ENCODE assay signal across 21 cellular contexts in the genomic region with DNA sequence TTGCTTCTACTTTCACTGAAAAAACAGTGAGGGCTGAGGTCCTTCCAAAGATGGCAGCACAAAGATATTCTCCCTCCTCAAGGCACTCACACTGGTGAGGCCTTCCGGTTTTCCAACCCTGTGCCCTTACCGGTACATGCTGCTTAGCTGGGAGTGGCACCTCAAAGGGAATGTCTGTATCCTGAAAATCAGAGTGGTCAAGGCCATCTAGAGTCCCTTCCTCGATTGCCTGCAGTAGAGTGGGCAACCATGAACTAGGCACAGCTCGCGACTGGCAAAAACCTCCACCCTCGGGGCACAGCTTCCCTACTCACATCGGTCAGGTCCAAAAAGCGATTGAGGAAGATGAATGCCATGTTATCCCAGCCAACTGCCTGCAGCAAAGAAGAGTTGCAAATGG. TPM values are rescaled to one million over a fixed set of nuclear protein-coding genes. Genes with fewer than 3 reads are reported as not detected.
DNase-seq lines count a peak whose midpoint lies in the region; FAIRE-seq and TF ChIP-seq lines count a peak whose summit lies in the region.
"Had no signal": no experiment of that assay in that cellular context is flagged by ENCODE, and none has a peak within 500 bp of the region (broad histone marks: within the 10 kb centered on the region; RNA-seq: fewer than 3 reads in every experiment).

No MANE protein-coding gene starts in this region.

- H3K4me2 ChIP-seq in PC-9 = peak overlapping the region; percentile 45

- H3K27me3 ChIP-seq in PC-9 (ENCODE audit: insufficient read depth, low read depth) (no peaks in the 10 kb centered on the region), esophagus (ENCODE audit: control insufficient read depth in 1 of 2, insufficient read depth in 2 of 2, low read length in 2 of 2) (no peaks in the 10 kb centered on the region)
- H3K27me3 ChIP-seq: MG63, right atrium auricular region had no signal

- peaks cover 22% of the 10 kb centered on the region for H3K36me3 Mint-ChIP-seq in neural crest cell (ENCODE audit: low read depth)

- peaks cover 5% of the 10 kb centered on the region; the same call in 1 of the 2 replicates for H3K79me2 ChIP-seq in PC-9 (ENCODE audit: low read depth)

- TSS peak; percentile 50 for BruUV-seq in PC-9 (replicated peaks; lab: Mats Ljungman, UMichigan)

- DNase-seq in PC-9 (no peak), neural crest cell (ENCODE audit: low read depth, low spot score) (no peak), medulla oblongata (ENCODE audit: extremely low spot score) (no peak), AML-193 (lab: John Stamatoyannopoulos, UW) (no peak), NCI-H1417 treated with DMSO at 0.1 percent for 48 hours (lab: John Stamatoyannopoulos, UW) (no peak), urothelium cell line (ENCODE audit: low spot score) (no peak)
- DNase-seq: activated CD4-positive, alpha-beta T cell treated with anti-CD3 and anti-CD28 coated beads, Interleukin-2, amount 50 U/mL, for 48 hours; activated naive CD4-positive, alpha-beta T cell; effector memory CD8-positive, alpha-beta T cell; GM23248; MG63; NCI-H1694 treated with DMSO at 0.1 percent for 48 hours; SHP77 treated with DMSO at 0.1 percent for 48 hours; T-helper 17 cell had no signal

- H2AFZ ChIP-seq in PC-9 = no peak overlapping the region
- H2AFZ ChIP-seq: GM23248 had no signal

- intact Hi-C loops in PC-9 (cut with micrococcal nuclease; ENCODE audit: unreplicated experiment) = loop anchor here (1.0 to 10.0 kb wide), 2 partner anchors 183 to 209 kb away; no protein-coding TSS in a partner anchor

- WGBS in esophagus, 2 donors = 60 to 62% methylated on average over 8 of the region's 8 CpGs

- peak overlapping the region; percentile 50 for H3K27ac Mint-ChIP-seq in neural crest cell (ENCODE audit: unreplicated experiment)
- H3K27ac Mint-ChIP-seq: T-helper 17 cell had no signal

- FAIRE-seq in urothelium cell line (lab: Jason Lieb, UNC) = no peak
- FAIRE-seq: astrocyte had no signal

- H3K9me3 ChIP-seq in PC-9 (ENCODE audit: insufficient read depth, low read depth) = no peaks in the 10 kb centered on the region
- H3K9me3 ChIP-seq in esophagus (ENCODE audit: control insufficient read depth in 2 of 2, insufficient read depth in 1 of 2, low read depth in 1 of 2, low read length in 1 of 2) = no peaks in the 10 kb centered on the region
- H3K9me3 ChIP-seq: MG63, right atrium auricular region had no signal

- no peaks in the 10 kb centered on the region for H3K27me3 Mint-ChIP-seq in neural crest cell (ENCODE audit: low read depth)
- H3K27me3 Mint-ChIP-seq: effector memory CD8-positive, alpha-beta T cell; IgD-negative memory B cell; T-helper 17 cell had no signal

- peaks cover 4% of the 10 kb centered on the region; the same call in 1 of the 2 replicates for H3K36me3 ChIP-seq in PC-9 (ENCODE audit: low read depth)
- peaks cover 17 to 28% of the 10 kb centered on the region in 2 donors for H3K36me3 ChIP-seq in esophagus (ENCODE audit: control insufficient read depth in 2 of 2, insufficient read depth in 2 of 2, low read length in 1 of 2)

- H3K4me1 ChIP-seq in PC-9 (replicated peaks; ENCODE audit: insufficient read depth) = peaks cover 19% of the 10 kb centered on the region
- peaks cover 0 to 15% of the 10 kb centered on the region in 2 donors for H3K4me1 ChIP-seq in esophagus (ENCODE audit: control insufficient read depth in 2 of 2, insufficient read depth in 2 of 2, low read length in 1 of 2)

- H3F3A ChIP-seq in PC-9 (ENCODE audit: insufficient read depth, low read depth) = peaks cover 40% of the 10 kb centered on the region

- TF ChIP-seq CTCF in C4-2B (conservative IDR thresholded peaks at IDR 0.05) = no peak
- TF ChIP-seq CTCF in PC-9 (conservative IDR thresholded peaks at IDR 0.05) = no peak
- TF ChIP-seq CTCF in neural crest cell (conservative IDR thresholded peaks at IDR 0.05) = no peak

- H4K20me1 ChIP-seq in PC-9 (ENCODE audit: insufficient read depth) = no peaks in the 10 kb centered on the region; the same call in 1 of the 2 replicates

- CTCF ChIA-PET in PC-9 (lab: Charles Lee) = no interaction called here

- peak overlapping the region; percentile 27 for H3K27ac ChIP-seq in C4-2B
- peak overlapping the region; percentile 70 for H3K27ac ChIP-seq in PC-9
- H3K27ac ChIP-seq in esophagus (ENCODE audit: low read depth in 2 of 2, low read length in 1 of 2) = peak overlapping the region; percentile 90 to 97
- H3K27ac ChIP-seq: GM23248, right atrium auricular region, VCaP had no signal

- H3K9me2 ChIP-seq in PC-9 (ENCODE audit: insufficient read depth) = no peaks in the 10 kb centered on the region

- POLR2A ChIA-PET in PC-9 (lab: Charles Lee; ENCODE audit: unreplicated experiment) = interaction anchor here (0.5 to 0.6 kb wide), 2 partner anchors 18 to 236 kb away, joined by 7 to 14 read pairs; no protein-coding TSS in a partner anchor

- H3K4me3 Mint-ChIP-seq in neural crest cell = no peak overlapping the region
- H3K4me3 Mint-ChIP-seq: effector memory CD8-positive, alpha-beta T cell; IgD-negative memory B cell; T-helper 17 cell had no signal

- H3K9me3 Mint-ChIP-seq in neural crest cell = no peaks in the 10 kb centered on the region
- H3K9me3 Mint-ChIP-seq: effector memory CD8-positive, alpha-beta T cell; IgD-negative memory B cell had no signal

- H3K4me3 ChIP-seq in PC-9 (no peak overlapping the region), esophagus (ENCODE audit: low read depth in 1 of 2, low read length in 2 of 2) (no peak overlapping the region)
- H3K4me3 ChIP-seq: GM23248, MG63, right atrium auricular region had no signal

- no peaks in the 10 kb centered on the region for H3K4me1 Mint-ChIP-seq in neural crest cell

RNA-seq across cellular contexts. Expression of gene KRTCAP3, which starts 3.4 kb away (rescaled TPM):
- total RNA-seq in PC-9 (2021) (62.9 and 91.7 TPM in 2 replicates), neural crest cell (5.5 and 6.9 TPM in 2 replicates)
- 10 to 100 TPM; 21.0 to 30.3 TPM for polyA plus RNA-seq in esophagus
- total RNA-seq: cerebellum, GM23248 had no signal

RNA-seq across cellular contexts. Expression of gene NRBP1, which starts 17.2 kb away (rescaled TPM):
- total RNA-seq in PC-9 (2021) = 67.9 and 83.9 TPM in 2 replicates
- polyA plus RNA-seq in esophagus = 10 to 100 TPM; 51.9 to 95.7 TPM
- total RNA-seq in neural crest cell = 107 TPM in 2 replicates

RNA-seq across cellular contexts. Expression of gene PPM1G, which starts 36.2 kb away (rescaled TPM):
- total RNA-seq in PC-9 (2021) (114 and 136 TPM in 2 replicates), neural crest cell (157 and 163 TPM in 2 replicates)
- polyA plus RNA-seq in esophagus = 10 to 100 TPM; 40.3 to 65.0 TPM

RNA-seq across cellular contexts. Expression of gene IFT172, which starts 43.9 kb away (rescaled TPM):
- total RNA-seq in PC-9 (2021) (26.2 and 27.2 TPM in 2 replicates), neural crest cell (37.0 and 38.4 TPM in 2 replicates)
- 10 to 100 TPM; 12.8 to 27.5 TPM for polyA plus RNA-seq in esophagus

RNA-seq across cellular contexts. Expression of gene FNDC4, which starts 49.4 kb away (rescaled TPM):
- total RNA-seq in PC-9 (2021) = 5.3 and 6.3 TPM in 2 replicates
- polyA plus RNA-seq in esophagus = 10 to 100 TPM; 22.2 to 34.0 TPM
- 14.2 and 17.4 TPM in 2 replicates for total RNA-seq in neural crest cell
- total RNA-seq: T-helper 17 cell had no signal
- polyA plus RNA-seq: IgD-negative memory B cell had no signal

Comparison
In these comparisons a context has a peak if more than half of its experiments do, and no peak if none do; other contexts are left out.
1. H3K27ac ChIP-seq: peak in every context shown above with its lines; median percentile 94 in esophagus; 70 in PC-9; 27 in C4-2B.